Comparison of ENCODE assay signal across 8 cellular contexts in the genomic region with DNA sequence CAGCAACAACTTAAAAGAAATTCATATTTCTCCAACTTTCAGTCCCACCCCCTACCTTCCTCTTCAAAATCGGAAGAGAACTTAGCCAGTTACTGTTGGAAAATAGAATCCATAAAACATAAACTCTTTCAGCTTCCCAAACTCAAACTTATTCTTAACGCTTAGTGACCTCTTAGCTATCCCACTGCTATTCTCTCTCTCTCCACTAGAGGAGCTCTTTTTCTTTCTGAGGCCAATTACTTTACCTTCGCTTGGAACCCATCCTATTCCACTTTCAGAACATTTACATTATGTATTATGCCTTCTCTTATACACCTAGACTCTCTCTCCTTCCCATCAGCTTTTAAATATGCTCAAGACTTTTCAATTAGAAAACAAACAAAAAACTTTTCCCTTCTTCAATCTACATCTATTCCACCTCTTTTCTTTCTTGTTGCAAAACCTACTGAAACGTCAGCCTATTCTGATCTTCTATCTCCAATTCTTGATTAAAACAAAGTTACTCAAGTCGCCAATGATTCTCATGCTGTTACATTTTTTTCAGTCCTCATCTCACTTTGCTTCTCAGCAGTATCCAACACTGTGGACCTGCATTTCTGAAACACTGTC. TPM values are rescaled to one million over a fixed set of nuclear protein-coding genes. Genes with fewer than 3 reads are reported as not detected.
DNase-seq lines count a peak whose midpoint lies in the region; ATAC-seq and TF ChIP-seq lines count a peak whose summit lies in the region.

No MANE protein-coding gene starts in this region.

- in situ Hi-C loops in KBM-7 (cut with MboI; ENCODE audit: low pct_unique_long_range_greater_than_20kb, low sequenced_read_pairs) = no loop called here

- no peak overlapping the region for H2AFZ ChIP-seq in SU-DHL-6 (ENCODE audit: low read depth, low read length, severe bottlenecking)

- no peak for ATAC-seq in HG02852 (IDR thresholded peaks at IDR 0.05; ENCODE audit: unreplicated experiment)

- no peak overlapping the region for H3K9ac ChIP-seq in SU-DHL-6 (ENCODE audit: low read length)

- TF ChIP-seq CTCF in GM12875 (IDR thresholded peaks at IDR 0.05; ENCODE audit: borderline replicate concordance, insufficient read depth, low read depth, low read length) (peak; percentile 82), SU-DHL-6 (IDR thresholded peaks at IDR 0.05; ENCODE audit: insufficient read depth, low read length, poor library complexity, severe bottlenecking) (peak; percentile 80), tibial nerve (IDR thresholded peaks at IDR 0.05) (peak; percentile 42 to 84 (median 69))

- H3K4me3 ChIP-seq in GM12875 (ENCODE audit: low read depth, low read length) (no peak overlapping the region), SU-DHL-6 (ENCODE audit: insufficient read depth, low read length, poor library complexity, severe bottlenecking) (no peak overlapping the region), tibial nerve (no peak overlapping the region)

- H3K9me3 ChIP-seq in SU-DHL-6 (ENCODE audit: insufficient read depth, low read length) (no peaks in the 10 kb centered on the region), tibial nerve (peaks cover 0 to 3% (median 0%) of the 10 kb centered on the region in 4 donors)

- H3F3A ChIP-seq in SU-DHL-6 (ENCODE audit: insufficient read depth) = no peaks in the 10 kb centered on the region

- no peak overlapping the region for H3K4me2 ChIP-seq in SU-DHL-6 (ENCODE audit: low read depth, low read length, poor library complexity, severe bottlenecking)

- no peaks in the 10 kb centered on the region for H4K20me1 ChIP-seq in SU-DHL-6 (ENCODE audit: low read depth, low read length)

- no peak overlapping the region for H3K27ac ChIP-seq in SU-DHL-6 (ENCODE audit: low read depth, low read length)
- no peak overlapping the region for H3K27ac ChIP-seq in tibial nerve

- H3K4me1 ChIP-seq in tibial nerve = no peaks in the 10 kb centered on the region

- H3K79me2 ChIP-seq in SU-DHL-6 (ENCODE audit: insufficient read depth, low read length) = no peaks in the 10 kb centered on the region

- 36 to 37% methylated on average over 5 of the region's 5 CpGs for WGBS in tibial nerve, 2 donors

- H3K27me3 ChIP-seq in SU-DHL-6 (ENCODE audit: low read length) (no peaks in the 10 kb centered on the region), tibial nerve (no peaks in the 10 kb centered on the region)

- H3K9me2 ChIP-seq in SU-DHL-6 (replicated peaks; ENCODE audit: insufficient read depth, low read length) = no peaks in the 10 kb centered on the region

- H3K36me3 ChIP-seq in SU-DHL-6 (ENCODE audit: low read length) (no peaks in the 10 kb centered on the region), tibial nerve (no peaks in the 10 kb centered on the region)

- DNase-seq in A172 (ENCODE audit: low spot score) = peak; percentile 49
- DNase-seq in KBM-7 = peak; percentile 45
- peak; percentile 10 for DNase-seq in globus pallidus (ENCODE audit: low spot score)
- no peak for DNase-seq in tibial nerve (ENCODE audit: low spot score in 2 of 2)
- DNase-seq in NCI-H187 treated with DMSO at 0.1 percent for 48 hours (lab: John Stamatoyannopoulos, UW) = no peak

- no peak for TF ChIP-seq EP300 in tibial nerve (IDR thresholded peaks at IDR 0.05)

- no peak for TF ChIP-seq POLR2A in tibial nerve (IDR thresholded peaks at IDR 0.05)

RNA-seq across cellular contexts. Expression of a gene that starts 13.4 kb away (rescaled TPM):
- total RNA-seq in A172 (2014; rRNA removed; shearing (Covaris generic)) = not detected in 2 replicates
- total RNA-seq in tibial nerve = not detected

Comparison
In these comparisons a context has a peak if more than half of its experiments do, and no peak if none do; other contexts are left out.
1. DNase-seq: peak in A172 (single experiment), KBM-7 (single experiment) and globus pallidus (single experiment); none in tibial nerve (0 of 2) and NCI-H187 treated with DMSO at 0.1 percent for 48 hours (single experiment).
2. Peak in every context shown above with its lines, with median percentiles within 50 percentile points of each other: CTCF ChIP-seq.